1 cellular context compared by ENCODE assay signal in the genomic region with DNA sequence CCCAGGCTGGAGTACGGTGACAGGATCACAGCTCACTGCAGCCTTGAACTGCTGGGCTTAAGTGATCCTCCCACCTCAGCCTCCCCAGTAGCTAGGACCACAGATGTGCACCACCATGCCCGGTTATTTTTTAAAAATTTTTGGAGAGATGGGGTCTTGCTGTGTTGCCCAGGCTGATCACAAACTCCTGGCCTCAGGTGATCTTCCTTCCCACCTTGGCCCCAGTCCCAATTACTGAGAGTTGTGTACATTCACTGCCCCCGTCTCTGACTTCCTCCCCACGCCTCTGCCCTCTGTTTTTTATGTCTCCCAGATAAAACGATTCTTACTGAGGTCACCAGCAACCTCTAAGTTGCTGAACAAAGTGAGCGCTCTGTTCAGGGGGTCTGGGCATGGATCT.
TF ChIP-seq lines count a peak whose summit lies in the region.

No MANE protein-coding gene starts in this region.

TF ChIP-seq in IMR-90, 13 proteins besides CTCF, POLR2A, EP300 and RAD21:
- TF ChIP-seq, protein P1, sequence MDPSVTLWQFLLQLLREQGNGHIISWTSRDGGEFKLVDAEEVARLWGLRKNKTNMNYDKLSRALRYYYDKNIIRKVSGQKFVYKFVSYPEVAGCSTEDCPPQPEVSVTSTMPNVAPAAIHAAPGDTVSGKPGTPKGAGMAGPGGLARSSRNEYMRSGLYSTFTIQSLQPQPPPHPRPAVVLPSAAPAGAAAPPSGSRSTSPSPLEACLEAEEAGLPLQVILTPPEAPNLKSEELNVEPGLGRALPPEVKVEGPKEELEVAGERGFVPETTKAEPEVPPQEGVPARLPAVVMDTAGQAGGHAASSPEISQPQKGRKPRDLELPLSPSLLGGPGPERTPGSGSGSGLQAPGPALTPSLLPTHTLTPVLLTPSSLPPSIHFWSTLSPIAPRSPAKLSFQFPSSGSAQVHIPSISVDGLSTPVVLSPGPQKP (IDR thresholded peaks at IDR 0.05; ENCODE audit: borderline replicate concordance, low read depth, low read length), result no peak
- TF ChIP-seq MXI1 (IDR thresholded peaks at IDR 0.05; ENCODE audit: borderline replicate concordance, low read depth, low read length) (no peak), RFX5 (IDR thresholded peaks at IDR 0.05; ENCODE audit: low read depth, low read length) (no peak), MAFK (IDR thresholded peaks at IDR 0.05; ENCODE audit: low read depth, low read length) (no peak), MAZ (IDR thresholded peaks at IDR 0.05; ENCODE audit: borderline replicate concordance, low read depth, low read length) (no peak), CHD1 (IDR thresholded peaks at IDR 0.05; ENCODE audit: low read depth, low read length) (no peak), SMC3 (IDR thresholded peaks at IDR 0.05; ENCODE audit: low read depth, low read length) (no peak), FOS (IDR thresholded peaks at IDR 0.05; ENCODE audit: low read depth, low read length) (no peak), NFE2L2 (IDR thresholded peaks at IDR 0.05; ENCODE audit: low read depth, low read length) (no peak), BHLHE40 (IDR thresholded peaks at IDR 0.05; ENCODE audit: low read depth, low read length) (no peak), USF2 (IDR thresholded peaks at IDR 0.05; ENCODE audit: low read depth, low read length) (no peak)
